ENCODE assay signal across 9 cellular contexts in genomic region chr10:127117125-127117524, GRCh38.
DNase-seq lines count a peak whose midpoint lies in the region; ATAC-seq and TF ChIP-seq lines count a peak whose summit lies in the region.
"Had no signal": no experiment of that assay in that cellular context is flagged by ENCODE, and none has a peak within 500 bp of the region (broad histone marks: within the 10 kb centered on the region; RNA-seq: fewer than 3 reads in every experiment).

No MANE protein-coding gene starts in this region.

- no peak overlapping the region for H3K27ac Mint-ChIP-seq in stimulated activated memory B cell treated with anti-CD40 and anti-IgM and Interleukin-4, amounts not matched to agents 10 μg/mL and 1 μg/mL and 100 μg/mL, for 72 hours

- TF ChIP-seq CTCF in AG04450 (IDR thresholded peaks at IDR 0.05; ENCODE audit: low read depth, low read length) (no peak), astrocyte of the cerebellum (IDR thresholded peaks at IDR 0.05; ENCODE audit: low read depth, low read length, missing control alignments) (no peak), left lung (IDR thresholded peaks at IDR 0.05) (no peak)

- H3K4me3 ChIP-seq in AG04450 (ENCODE audit: low read depth, low read length), result no peak overlapping the region
- H3K4me3 ChIP-seq in astrocyte of the cerebellum (ENCODE audit: low read depth, low read length), result no peak overlapping the region
- no peak overlapping the region for H3K4me3 ChIP-seq in left lung
- H3K4me3 ChIP-seq: tibial nerve had no signal

- H3K27me3 ChIP-seq in AG04450 (ENCODE audit: control insufficient read depth, insufficient read depth, low read length) (no peaks in the 10 kb centered on the region), left lung (no peaks in the 10 kb centered on the region)
- H3K27me3 ChIP-seq: tibial nerve had no signal

- no peaks in the 10 kb centered on the region for H3K4me1 Mint-ChIP-seq in stimulated activated memory B cell treated with anti-CD40 and anti-IgM and Interleukin-4, amounts not matched to agents 10 μg/mL and 1 μg/mL and 100 μg/mL, for 72 hours

- H3K9me3 Mint-ChIP-seq in stimulated activated memory B cell treated with anti-CD40 and anti-IgM and Interleukin-4, amounts not matched to agents 10 μg/mL and 1 μg/mL and 100 μg/mL, for 72 hours, result no peaks in the 10 kb centered on the region

- H3K27me3 Mint-ChIP-seq in stimulated activated memory B cell treated with anti-CD40 and anti-IgM and Interleukin-4, amounts not matched to agents 10 μg/mL and 1 μg/mL and 100 μg/mL, for 72 hours, result no peaks in the 10 kb centered on the region

- CTCF ChIA-PET in AG04450 (lab: Charles Lee), result no interaction called here

- H3K4me3 Mint-ChIP-seq in stimulated activated memory B cell treated with anti-CD40 and anti-IgM and Interleukin-4, amounts not matched to agents 10 μg/mL and 1 μg/mL and 100 μg/mL, for 72 hours, result no peak overlapping the region

- in situ Hi-C loops in astrocyte of the cerebellum (cut with HindIII; ENCODE audit: low sequenced_read_pairs), result no loop called here

- no peaks in the 10 kb centered on the region for H3K4me1 ChIP-seq in left lung

- ATAC-seq in left lung, result peak; percentile 75
- no peak for ATAC-seq in GM18868 (IDR thresholded peaks at IDR 0.05; ENCODE audit: unreplicated experiment)
- no peak for ATAC-seq in stimulated activated memory B cell treated with anti-CD40 and anti-IgM and Interleukin-4, amounts not matched to agents 10 μg/mL and 1 μg/mL and 100 μg/mL, for 72 hours

- intact Hi-C loops in left lung (cut with DNase I), result no loop called here

- peak; percentile 13 for DNase-seq in AG04450 (ENCODE audit: low read depth, low spot score)
- peak; percentile 30 for DNase-seq in HuH-7 (ENCODE audit: low spot score)
- DNase-seq in astrocyte of the cerebellum (ENCODE audit: low read depth), result peak; percentile 50
- peak in 1 of 2 donors; percentile 44 for DNase-seq in left lung
- no peak for DNase-seq in NCI-H1694 (lab: John Stamatoyannopoulos, UW)
- DNase-seq in activated effector memory CD4-positive, alpha-beta T cell treated with Interleukin-2 at 50 U/mL for 16 hours, result no peak

- POLR2A ChIA-PET in AG04450 (lab: Yijun Ruan, JAX), result no interaction called here

- H3K9me3 ChIP-seq in AG04450 (ENCODE audit: control insufficient read depth, insufficient read depth, low read length) (no peaks in the 10 kb centered on the region), left lung (no peaks in the 10 kb centered on the region)
- H3K9me3 ChIP-seq: tibial nerve had no signal

- peaks cover 0 to 4% of the 10 kb centered on the region in 2 donors for H3K36me3 ChIP-seq in left lung

- no peaks in the 10 kb centered on the region for H3K36me3 Mint-ChIP-seq in stimulated activated memory B cell treated with anti-CD40 and anti-IgM and Interleukin-4, amounts not matched to agents 10 μg/mL and 1 μg/mL and 100 μg/mL, for 72 hours

- H3K27ac ChIP-seq in AG04450 (ENCODE audit: low read depth, low read length) (no peak overlapping the region), left lung (no peak overlapping the region)
- H3K27ac ChIP-seq: tibial nerve had no signal

Comparison
In these comparisons a context has a peak if more than half of its experiments do, and no peak if none do; other contexts are left out.
1. DNase-seq: peak in AG04450 (single experiment), HuH-7 (single experiment) and astrocyte of the cerebellum (single experiment); none in NCI-H1694 (single experiment) and activated effector memory CD4-positive, alpha-beta T cell treated with Interleukin-2 at 50 U/mL for 16 hours (single experiment).